In the genomic region with DNA sequence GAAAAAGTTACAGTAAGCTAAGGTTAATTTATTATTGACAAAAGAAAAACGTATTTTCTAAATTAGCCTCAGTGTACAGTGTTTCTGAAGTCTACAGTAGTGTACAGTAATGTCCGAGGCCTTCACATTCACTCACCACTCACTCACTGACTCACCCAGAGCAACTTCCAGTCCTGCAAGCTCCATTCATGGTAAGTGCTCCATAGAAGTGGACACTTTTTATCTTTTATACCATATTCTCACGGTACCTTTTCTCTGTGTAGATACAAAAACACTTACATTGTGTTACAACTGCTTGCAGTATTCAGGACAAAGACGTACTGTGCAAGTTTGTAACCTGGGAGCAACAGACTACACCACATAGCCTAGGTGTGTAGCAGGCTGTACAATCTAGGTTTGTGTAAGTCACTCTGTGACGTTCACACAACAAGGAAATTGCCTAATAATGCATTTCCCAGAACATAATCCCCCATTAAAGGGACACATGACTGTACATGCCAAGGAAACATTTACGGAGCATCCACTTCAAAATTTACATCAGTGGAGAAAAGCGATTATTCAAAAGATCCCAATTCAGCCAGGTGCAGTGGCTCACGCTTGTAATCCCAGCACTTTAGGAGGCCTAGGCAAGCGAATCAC, we compare ENCODE assay signal across 1 cellular context.
TF ChIP-seq lines count a peak whose summit lies in the region.

No MANE protein-coding gene starts in this region.

TF ChIP-seq in endothelial cell of umbilical vein, 7 proteins besides CTCF, POLR2A, EP300 and RAD21:
- TF ChIP-seq FOS (IDR thresholded peaks at IDR 0.05; ENCODE audit: borderline replicate concordance, insufficient read depth, low read length) (no peak), JUN (IDR thresholded peaks at IDR 0.05; ENCODE audit: borderline replicate concordance, insufficient read depth, insufficient read length, low read depth) (no peak), EZH2 (IDR thresholded peaks at IDR 0.05; ENCODE audit: borderline replicate concordance, low read depth, low read length, severe bottlenecking) (no peak), POLR2AphosphoS5 (IDR thresholded peaks at IDR 0.05; ENCODE audit: insufficient read depth, low read depth, low read length) (no peak), MYC (IDR thresholded peaks at IDR 0.05; ENCODE audit: low read depth, low read length) (no peak), GATA2 (IDR thresholded peaks at IDR 0.05; ENCODE audit: insufficient read depth, insufficient read length, low read depth, low read length) (no peak), MAX (IDR thresholded peaks at IDR 0.05; ENCODE audit: insufficient read depth, insufficient read length) (no peak)
